15 cellular contexts compared by ENCODE assay signal in the genomic region with DNA sequence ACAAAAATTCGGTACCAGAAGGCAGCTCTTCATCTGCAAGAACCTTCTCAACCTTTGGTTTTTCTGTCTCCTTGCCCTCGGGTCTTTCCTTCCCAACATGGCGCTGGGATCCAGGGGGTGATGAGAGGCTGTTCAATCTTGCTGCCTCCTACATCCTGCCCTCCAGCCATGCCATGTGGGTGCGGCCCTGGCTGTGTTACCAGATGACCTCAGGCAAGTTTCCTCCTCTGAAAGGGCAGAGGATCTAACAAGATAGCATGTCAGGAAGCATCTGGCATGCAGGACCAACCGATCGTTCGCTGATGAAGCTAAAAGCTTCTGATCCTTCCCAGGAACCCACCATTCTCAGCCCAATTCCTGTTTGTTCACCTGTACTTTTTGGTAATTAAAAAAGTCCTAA. TPM values are rescaled to one million over a fixed set of nuclear protein-coding genes. Genes with fewer than 3 reads are reported as not detected.
DNase-seq lines count a peak whose midpoint lies in the region; ATAC-seq, FAIRE-seq and TF ChIP-seq lines count a peak whose summit lies in the region.
"Had no signal": no experiment of that assay in that cellular context is flagged by ENCODE, and none has a peak within 500 bp of the region (broad histone marks: within the 10 kb centered on the region; RNA-seq: fewer than 3 reads in every experiment).

No MANE protein-coding gene starts in this region.

- peaks cover 64 to 97% (median 72%) of the 10 kb centered on the region in 11 experiments for H4K20me1 ChIP-seq in BLaER1 treated with 17β-estradiol and CSF1 and Interleukin-3, amounts not matched to agents 10 nM and 100 nM
- no peaks in the 10 kb centered on the region for H4K20me1 ChIP-seq in GM12878 (ENCODE audit: control insufficient read depth, insufficient read depth)

- H3K4me1 ChIP-seq in BLaER1 treated with 17β-estradiol and CSF1 and Interleukin-3, amounts not matched to agents 10 nM and 100 nM, result peaks cover 21 to 29% (median 24%) of the 10 kb centered on the region in 10 experiments
- H3K4me1 ChIP-seq in GM12878 (ENCODE audit: control insufficient read depth, insufficient read depth, low read length) (peaks cover 10% of the 10 kb centered on the region), BE2C (0 out of 2 replicates have a peak, but pooled peaks cover under 1% of the 10 kb centered on the region)
- H3K4me1 ChIP-seq in naive thymus-derived CD4-positive, alpha-beta T cell (ENCODE audit: control insufficient read depth in 2 of 2, insufficient read depth in 2 of 2, low read length in 2 of 2), result peaks cover 11 to 18% of the 10 kb centered on the region in 2 donors
- H3K4me1 ChIP-seq: gastrocnemius medialis had no signal

- no peaks in the 10 kb centered on the region for H3K79me2 ChIP-seq in GM12878 (ENCODE audit: control insufficient read depth, insufficient read depth, low read length)

- no peak overlapping the region for H3K9ac ChIP-seq in BLaER1 treated with 17β-estradiol and CSF1 and Interleukin-3, amounts not matched to agents 10 nM and 100 nM
- no peak overlapping the region for H3K9ac ChIP-seq in GM12878 (ENCODE audit: control insufficient read depth, insufficient read depth, low read length)

- in situ Hi-C loops in GM12878 (cut with MboI), result no loop called here

- RAD21 ChIA-PET in GM12878 (lab: Charles Lee; ENCODE audit: unreplicated experiment), result interaction anchor here (2.1 kb wide), 1 partner anchor 92 kb away, joined by 5 read pairs; no protein-coding TSS in a partner anchor

- TF ChIP-seq EP300 in GM12878 (IDR thresholded peaks at IDR 0.05; ENCODE audit: borderline replicate concordance in 1 of 2, control insufficient read depth in 1 of 2, low read depth in 2 of 2, low read length in 2 of 2), result no peak

- CTCF ChIA-PET in GM12878 (lab: Yijun Ruan, JAX), result interaction anchor here (1.3 kb wide), 1 partner anchor 54 kb away, joined by 3 read pairs; no protein-coding TSS in a partner anchor
- CTCF ChIA-PET in naive thymus-derived CD4-positive, alpha-beta T cell (lab: Charles Lee), result no interaction called here

- intact Hi-C loops in GM12878 (cut with micrococcal nuclease; ENCODE audit: unreplicated experiment) (no loop called here), dorsolateral prefrontal cortex (cut with DNase I) (no loop called here)
- intact Hi-C loops in naive thymus-derived CD4-positive, alpha-beta T cell (cut with micrococcal nuclease), result no loop called here

- H3K9me3 Mint-ChIP-seq in naive thymus-derived CD4-positive, alpha-beta T cell, result peaks cover 0 to 4% (median 0%) of the 10 kb centered on the region in 11 donors
- H3K9me3 Mint-ChIP-seq: stimulated activated naive B cell treated with anti-CD40 and anti-IgM and Interleukin-4, amounts not matched to agents 10 μg/mL and 1 μg/mL and 100 μg/mL, for 72 hours had no signal

- no peak for TF ChIP-seq RAD21 in GM12878 (IDR thresholded peaks at IDR 0.05; ENCODE audit: insufficient read depth, low read depth, low read length)

- H3K27me3 ChIP-seq in BLaER1 treated with 17β-estradiol and CSF1 and Interleukin-3, amounts not matched to agents 10 nM and 100 nM, result peaks cover 50 to 99% (median 77%) of the 10 kb centered on the region in 11 experiments
- no peaks in the 10 kb centered on the region for H3K27me3 ChIP-seq in GM12878 (replicated peaks in 1 of 2; ENCODE audit: control insufficient read depth in 2 of 2, insufficient read depth in 2 of 2, low read length in 1 of 2)
- no peaks in the 10 kb centered on the region for H3K27me3 ChIP-seq in naive thymus-derived CD4-positive, alpha-beta T cell (ENCODE audit: control insufficient read depth in 2 of 2, insufficient read depth in 2 of 2, low read length in 2 of 2)
- no peaks in the 10 kb centered on the region for H3K27me3 ChIP-seq in dorsolateral prefrontal cortex
- H3K27me3 ChIP-seq in BE2C, result no peaks in the 10 kb centered on the region
- H3K27me3 ChIP-seq: adrenal gland, gastrocnemius medialis had no signal

- peaks cover 0 to 24% (median 0%) of the 10 kb centered on the region in 11 experiments; a peak in 8 of 22 replicates for H3K9me3 ChIP-seq in BLaER1 treated with 17β-estradiol and CSF1 and Interleukin-3, amounts not matched to agents 10 nM and 100 nM (replicated peaks in 1 of 11)
- H3K9me3 ChIP-seq in GM12878 (replicated peaks; ENCODE audit: control insufficient read depth, insufficient read depth, low read length) (no peaks in the 10 kb centered on the region; the same call in 2 of the 3 replicates), BE2C (no peaks in the 10 kb centered on the region)
- no peaks in the 10 kb centered on the region for H3K9me3 ChIP-seq in naive thymus-derived CD4-positive, alpha-beta T cell (ENCODE audit: control insufficient read depth in 2 of 3, low read length in 3 of 3)
- H3K9me3 ChIP-seq: adrenal gland, gastrocnemius medialis had no signal

- SMC1A ChIA-PET in GM12878 (lab: Charles Lee; ENCODE audit: uncharacterized antibody, unreplicated experiment), result no interaction called here

- H3K27me3 Mint-ChIP-seq in naive thymus-derived CD4-positive, alpha-beta T cell, result peaks cover 7 to 26% (median 15%) of the 10 kb centered on the region in 5 donors

- POLR2A ChIA-PET in GM12878 (lab: Charles Lee), result interaction anchor here (0.6 to 1.2 kb wide), 2 partner anchors 31 to 192 kb away, joined by 3 read pairs; no protein-coding TSS in a partner anchor
- POLR2A ChIA-PET in naive thymus-derived CD4-positive, alpha-beta T cell (lab: Charles Lee), result no interaction called here

- H3K4me1 Mint-ChIP-seq in naive thymus-derived CD4-positive, alpha-beta T cell, result peaks cover 16 to 22% (median 19%) of the 10 kb centered on the region in 7 donors

- ATAC-seq in GM18907 (IDR thresholded peaks at IDR 0.05; ENCODE audit: unreplicated experiment) (peak; percentile 21), GM12878 (peak; percentile 15; the same call in 2 of the 3 replicates), GM19328 (IDR thresholded peaks at IDR 0.05; ENCODE audit: unreplicated experiment) (no peak)
- no peak for ATAC-seq in naive thymus-derived CD4-positive, alpha-beta T cell
- ATAC-seq: gastrocnemius medialis had no signal

- peak overlapping the region; percentile 33 to 82 (median 60) for H3K4me3 Mint-ChIP-seq in naive thymus-derived CD4-positive, alpha-beta T cell
- H3K4me3 Mint-ChIP-seq: H9; stimulated activated naive B cell treated with anti-CD40 and anti-IgM and Interleukin-4, amounts not matched to agents 10 μg/mL and 1 μg/mL and 100 μg/mL, for 72 hours had no signal

- 87% methylated on average over 7 of the region's 7 CpGs for WGBS in GM12878 (ENCODE audit: insufficient coverage, insufficient replicate concordance, low lambda C conversion rate, missing lambda C conversion rate)

- no TSS peak for BruUV-seq in GM12878 (replicated peaks; lab: Mats Ljungman, UMichigan)

- H3K4me3 ChIP-seq in BLaER1 treated with 17β-estradiol and CSF1 and Interleukin-3, amounts not matched to agents 10 nM and 100 nM, result no peak overlapping the region
- H3K4me3 ChIP-seq in GM12878 (no peak overlapping the region), dorsolateral prefrontal cortex (no peak overlapping the region), BE2C (ENCODE audit: low read depth, low read length) (no peak overlapping the region)
- no peak overlapping the region for H3K4me3 ChIP-seq in naive thymus-derived CD4-positive, alpha-beta T cell (ENCODE audit: low read length)
- H3K4me3 ChIP-seq: adrenal gland, gastrocnemius medialis had no signal

- peaks cover 5 to 45% (median 34%) of the 10 kb centered on the region in 5 donors for H3K36me3 Mint-ChIP-seq in naive thymus-derived CD4-positive, alpha-beta T cell

- H3K27ac Mint-ChIP-seq in naive thymus-derived CD4-positive, alpha-beta T cell, result peak overlapping the region in 6 of 9 donors; percentile 29 to 86 (median 68)
- H3K27ac Mint-ChIP-seq: stimulated activated naive B cell treated with anti-CD40 and anti-IgM and Interleukin-4, amounts not matched to agents 10 μg/mL and 1 μg/mL and 100 μg/mL, for 72 hours had no signal

- no peak for FAIRE-seq in GM12878 (lab: Jason Lieb, UNC)

- DNase-seq in GM12878 (ENCODE audit: low read depth, low spot score) (no peak), DMS 273 (lab: John Stamatoyannopoulos, UW; ENCODE audit: unreplicated experiment) (no peak), dorsolateral prefrontal cortex (no peak), BE2C (no peak)
- no peak for DNase-seq in naive thymus-derived CD4-positive, alpha-beta T cell
- DNase-seq: adrenal gland, gastrocnemius medialis, H9, NCI-H1105 treated with DMSO at 0.1 percent for 48 hours, NCI-H748 treated with DMSO at 0.1 percent for 48 hours, SHP77 had no signal

- TF ChIP-seq CTCF in GM12878 (IDR thresholded peaks at IDR 0.05 in 2 of 3, conservative IDR thresholded peaks at IDR 0.05 in 1 of 3; ENCODE audit: control insufficient read depth in 2 of 3, extremely low read depth in 1 of 3, insufficient read depth in 1 of 3, low read depth in 3 of 3, low read length in 3 of 3) (no peak), dorsolateral prefrontal cortex (IDR thresholded peaks at IDR 0.05 in 54 of 56, conservative IDR thresholded peaks at IDR 0.05 in 2 of 56; ENCODE audit: low read depth in 1 of 56, partially characterized antibody in 56 of 56) (no peak), BE2C (IDR thresholded peaks at IDR 0.05; ENCODE audit: low read depth, low read length) (no peak)

- no peak overlapping the region for H2AFZ ChIP-seq in GM12878 (ENCODE audit: control insufficient read depth, low read depth, low read length)

- H3K36me3 ChIP-seq in BLaER1 treated with 17β-estradiol and CSF1 and Interleukin-3, amounts not matched to agents 10 nM and 100 nM, result peaks cover 17 to 53% (median 35%) of the 10 kb centered on the region in 11 experiments
- H3K36me3 ChIP-seq in GM12878 (ENCODE audit: control insufficient read depth in 2 of 2, insufficient read depth in 2 of 2, low read length in 1 of 2) (no peaks in the 10 kb centered on the region), BE2C (peaks cover 14% of the 10 kb centered on the region)
- peaks cover 0 to 19% (median 0%) of the 10 kb centered on the region in 3 experiments for H3K36me3 ChIP-seq in naive thymus-derived CD4-positive, alpha-beta T cell (ENCODE audit: control insufficient read depth in 2 of 3, insufficient read depth in 3 of 3, low read length in 3 of 3)
- H3K36me3 ChIP-seq: adrenal gland had no signal

- TF ChIP-seq POLR2A in GM12878 (IDR thresholded peaks at IDR 0.05; ENCODE audit: low read depth, low read length), result no peak

- peak overlapping the region; percentile 56 to 88 (median 68) for H3K4me2 ChIP-seq in BLaER1 treated with 17β-estradiol and CSF1 and Interleukin-3, amounts not matched to agents 10 nM and 100 nM
- no peak overlapping the region for H3K4me2 ChIP-seq in GM12878 (ENCODE audit: control insufficient read depth, insufficient read depth)

- H3K27ac ChIP-seq in BLaER1 treated with 17β-estradiol and CSF1 and Interleukin-3, amounts not matched to agents 10 nM and 100 nM, result no peak overlapping the region
- no peak overlapping the region for H3K27ac ChIP-seq in GM12878 (ENCODE audit: control insufficient read depth, insufficient read depth)
- H3K27ac ChIP-seq in naive thymus-derived CD4-positive, alpha-beta T cell (ENCODE audit: low read depth, low read length), result no peak overlapping the region
- no peak overlapping the region for H3K27ac ChIP-seq in dorsolateral prefrontal cortex

RNA-seq across cellular contexts. Expression of a gene that starts 36.8 kb away (rescaled TPM):
- total RNA-seq in GM12878 (2013; cell fraction: nucleolus; rRNA removed), result 41.0 and 47.4 TPM in 2 replicates
- total RNA-seq in GM12878 (2014; rRNA removed) (4.5 and 5.4 TPM in 2 replicates), GM12878 (2014; rRNA removed; fragmentation: Illumina TruSeq; extraction: Trizol) (1.4 and 1.8 TPM in 2 replicates), GM12878 (2021) (10.7 and 14.1 TPM in 2 replicates), dorsolateral prefrontal cortex (100 to 1,000 TPM in 52 of 120 experiments, 10 to 100 TPM in 68; 67.8 to 163 (median 96.2) TPM)
- 1.7 TPM for polyA plus RNA-seq in GM12878 (2011; ENCODE audit: low read depth)
- polyA plus RNA-seq in GM12878 (2011; rRNA removed) (1.8 and 2.3 TPM in 2 replicates), GM12878 (2014; fragmentation: Illumina TruSeq; extraction: Trizol) (0.11 and 1.1 TPM in 2 replicates), GM12878 (2014; fragmentation: Nextera tagmentation; extraction: Ambion mirVana) (under 1 TPM in 1 of 2 experiments, not detected in 1; 0.13 TPM), GM12878 (2014; rRNA removed) (5.7 and 9.5 TPM in 2 replicates), GM12878 (2016; fragmentation: Nextera tagmentation; extraction: Ambion mirVana) (1 to 10 TPM; 2.8 to 5.4 TPM)
- polyA plus RNA-seq in GM12878 (2011; cell fraction: cytosol; rRNA removed), result 3.2 and 4.4 TPM in 2 replicates
- polyA plus RNA-seq in GM12878 (2011; cell fraction: nucleus; rRNA removed), result 20.1 and 28.7 TPM in 2 replicates
- polyA plus RNA-seq in GM12878 (2012), result 6.1 and 7.0 TPM in 2 replicates
- 4.2 and 5.8 TPM in 2 replicates for polyA minus RNA-seq in GM12878 (2011; rRNA and poly(A)+ RNA removed)
- polyA minus RNA-seq in GM12878 (2011; cell fraction: cytosol; rRNA and poly(A)+ RNA removed), result 2.5 and 3.5 TPM in 2 replicates
- polyA minus RNA-seq in GM12878 (2011; cell fraction: nucleus; rRNA and poly(A)+ RNA removed), result 8.6 and 10.0 TPM in 2 replicates
- total RNA-seq in naive thymus-derived CD4-positive, alpha-beta T cell, result not detected
- not detected for polyA plus RNA-seq in naive thymus-derived CD4-positive, alpha-beta T cell
- polyA plus RNA-seq in BE2C (2012; ENCODE audit: insufficient read depth, insufficient read length, low read depth), result 72.3 TPM

Comparison
In these comparisons a context has a peak if more than half of its experiments do, and no peak if none do; other contexts are left out.
1. ATAC-seq: peak in GM18907 (single experiment) and GM12878 (single experiment); none in naive thymus-derived CD4-positive, alpha-beta T cell (single experiment) and GM19328 (single experiment).